20 cellular contexts compared by ENCODE assay signal in the genomic region with DNA sequence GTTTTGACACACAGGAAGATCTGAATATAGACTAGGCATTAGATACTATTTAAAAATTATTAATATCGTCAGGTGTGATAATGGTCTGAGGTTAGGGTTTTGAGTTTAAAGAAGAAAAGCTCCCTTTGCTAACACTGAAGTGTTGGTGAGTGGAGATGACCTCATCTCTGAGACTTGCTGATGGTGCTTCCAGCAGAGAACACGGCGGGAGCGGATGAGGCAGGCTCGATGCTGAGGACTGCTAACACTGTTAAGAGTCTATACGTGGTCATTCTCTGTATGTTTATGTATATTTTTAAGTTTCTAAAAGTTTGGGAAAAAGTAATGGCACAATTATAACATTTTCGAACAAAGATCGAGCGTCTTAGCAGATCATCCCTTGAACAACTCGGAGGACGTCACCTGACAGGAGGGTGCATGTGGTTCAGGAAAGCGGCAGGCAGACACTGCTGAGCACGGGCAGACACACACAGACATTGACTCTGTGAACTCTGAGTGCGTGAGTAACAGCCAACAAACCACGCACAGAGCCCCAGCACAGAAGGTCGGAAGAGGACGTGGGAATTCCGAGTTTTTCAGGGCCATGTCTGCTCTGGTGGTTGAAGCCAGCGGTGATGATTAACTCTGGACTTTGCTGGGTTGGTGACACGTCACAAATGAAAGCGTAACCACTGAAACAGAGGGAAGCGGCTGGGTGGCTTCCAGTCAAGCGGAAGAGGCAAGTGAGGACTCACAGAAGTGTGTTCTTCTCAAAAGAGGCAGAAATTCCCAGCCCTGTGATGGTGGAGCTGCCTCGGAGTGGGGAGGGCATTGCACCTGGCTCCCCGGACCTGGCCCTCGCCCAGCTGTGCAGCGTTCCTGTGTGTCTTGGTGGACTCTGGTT.
DNase-seq lines count a peak whose midpoint lies in the region; ATAC-seq, FAIRE-seq and TF ChIP-seq lines count a peak whose summit lies in the region.
"Had no signal": no experiment of that assay in that cellular context is flagged by ENCODE, and none has a peak within 500 bp of the region (broad histone marks: within the 10 kb centered on the region; RNA-seq: fewer than 3 reads in every experiment).

No MANE protein-coding gene starts in this region.

- H3K36me3 ChIP-seq in skeletal muscle tissue (ENCODE audit: control insufficient read depth in 3 of 3, insufficient read depth in 3 of 3, low read length in 3 of 3), result peaks cover 0 to 3% (median 2%) of the 10 kb centered on the region in 3 donors
- peaks cover 32% of the 10 kb centered on the region for H3K36me3 ChIP-seq in suprapubic skin
- H3K36me3 ChIP-seq: BE2C, ovary had no signal

- no peak overlapping the region for H3K4me3 Mint-ChIP-seq in effector memory CD8-positive, alpha-beta T cell
- H3K4me3 Mint-ChIP-seq: stimulated activated naive CD8-positive, alpha-beta T cell treated with anti-CD3 and anti-CD28 coated beads, Interleukin-15, Interleukin-2, amounts not matched to agents 100 ng/mL and 50 ng/mL, for 24 hours had no signal

- peaks cover 25 to 50% (median 39%) of the 10 kb centered on the region in 3 donors for H3K4me1 ChIP-seq in skeletal muscle tissue (ENCODE audit: control insufficient read depth in 3 of 3, insufficient read depth in 3 of 3, low read length in 3 of 3)
- H3K4me1 ChIP-seq in suprapubic skin, result peaks cover 4% of the 10 kb centered on the region
- H3K4me1 ChIP-seq: BE2C, breast epithelium had no signal

- DNase-seq in HT1080 (ENCODE audit: low read depth), result peak; percentile 16
- peak; percentile 93 for DNase-seq in brain pericyte (ENCODE audit: low read depth, low spot score)
- peak; percentile 77 for DNase-seq in left kidney (ENCODE audit: low read depth, low spot score)
- DNase-seq in GM19239 (ENCODE audit: insufficient read length, low spot score), result no peak
- no peak for DNase-seq in NCI-H526 treated with DMSO at 0.1 percent for 48 hours (lab: John Stamatoyannopoulos, UW)
- DNase-seq in suprapubic skin (ENCODE audit: low spot score in 2 of 2), result no peak
- no peak for DNase-seq in effector memory CD8-positive, alpha-beta T cell
- DNase-seq: activated CD8-positive, alpha-beta memory T cell treated with anti-CD3 and anti-CD28 coated beads for 24 hours; BE2C; foreskin fibroblast; H7; midbrain; NCI-H1417 treated with DMSO at 0.1 percent for 48 hours; ovary; WERI-Rb-1 had no signal

- TF ChIP-seq EP300 in suprapubic skin (IDR thresholded peaks at IDR 0.05), result no peak

- no peak overlapping the region for H3K27ac Mint-ChIP-seq in effector memory CD8-positive, alpha-beta T cell
- H3K27ac Mint-ChIP-seq: activated T-helper 2 cell treated with anti-CD3 and anti-CD28 coated beads, Interferon-gamma antibody, Interleukin-2, Interleukin-4, amounts not matched to agents 10 μg/mL and 5 μg/mL and 100 μg/mL, durations not matched to agents 14 hours and 24 hours and 36 hours; stimulated activated naive CD8-positive, alpha-beta T cell treated with anti-CD3 and anti-CD28 coated beads, Interleukin-15, Interleukin-2, amounts not matched to agents 100 ng/mL and 50 ng/mL, for 24 hours had no signal

- FAIRE-seq in GM19239 (lab: Jason Lieb, UNC), result no peak

- H3K36me3 Mint-ChIP-seq in effector memory CD8-positive, alpha-beta T cell (ENCODE audit: insufficient read depth), result peaks cover 15% of the 10 kb centered on the region

- no peak overlapping the region for H3K9ac ChIP-seq in skeletal muscle tissue (ENCODE audit: low read depth in 1 of 3, low read length in 3 of 3)

- no peak for TF ChIP-seq POLR2A in suprapubic skin (IDR thresholded peaks at IDR 0.05)

- H3K9me3 ChIP-seq in skeletal muscle tissue (ENCODE audit: control insufficient read depth in 3 of 3, low read length in 3 of 3) (no peaks in the 10 kb centered on the region), suprapubic skin (no peaks in the 10 kb centered on the region)
- H3K9me3 ChIP-seq: BE2C, breast epithelium, ovary had no signal

- no peaks in the 10 kb centered on the region for H3K27me3 ChIP-seq in skeletal muscle tissue (ENCODE audit: control insufficient read depth in 3 of 3, insufficient read depth in 3 of 3, low read length in 3 of 3)
- H3K27me3 ChIP-seq in suprapubic skin, result no peaks in the 10 kb centered on the region
- H3K27me3 ChIP-seq: BE2C, breast epithelium, ovary had no signal

- TF ChIP-seq CTCF in suprapubic skin (IDR thresholded peaks at IDR 0.05), result no peak

- H3K4me1 Mint-ChIP-seq in effector memory CD8-positive, alpha-beta T cell (ENCODE audit: low read depth in 2 of 2), result peaks cover 29 to 33% of the 10 kb centered on the region in 2 donors

- H3K27ac ChIP-seq in skeletal muscle tissue (ENCODE audit: low read depth, low read length), result peak overlapping the region; percentile 15
- no peak overlapping the region for H3K27ac ChIP-seq in suprapubic skin
- H3K27ac ChIP-seq: breast epithelium, ovary, WERI-Rb-1 had no signal

- H3K4me3 ChIP-seq in skeletal muscle tissue (ENCODE audit: low read length in 3 of 3), result peak overlapping the region in 1 of 3 donors; percentile 25
- no peak overlapping the region for H3K4me3 ChIP-seq in suprapubic skin
- H3K4me3 ChIP-seq: breast epithelium, ovary had no signal

- WGBS in suprapubic skin, result 92% methylated on average over 27 of the region's 27 CpGs

- no peaks in the 10 kb centered on the region for H3K9me3 Mint-ChIP-seq in effector memory CD8-positive, alpha-beta T cell
- H3K9me3 Mint-ChIP-seq: activated T-helper 2 cell treated with anti-CD3 and anti-CD28 coated beads, Interferon-gamma antibody, Interleukin-2, Interleukin-4, amounts not matched to agents 10 μg/mL and 5 μg/mL and 100 μg/mL, durations not matched to agents 14 hours and 24 hours and 36 hours; stimulated activated naive CD8-positive, alpha-beta T cell treated with anti-CD3 and anti-CD28 coated beads, Interleukin-15, Interleukin-2, amounts not matched to agents 100 ng/mL and 50 ng/mL, for 24 hours had no signal

- H3K27me3 Mint-ChIP-seq in effector memory CD8-positive, alpha-beta T cell, result no peaks in the 10 kb centered on the region
- H3K27me3 Mint-ChIP-seq: stimulated activated naive CD8-positive, alpha-beta T cell treated with anti-CD3 and anti-CD28 coated beads, Interleukin-15, Interleukin-2, amounts not matched to agents 100 ng/mL and 50 ng/mL, for 24 hours had no signal

- ATAC-seq in effector memory CD8-positive, alpha-beta T cell (replicated peaks), result no peak
- ATAC-seq: Panc1 had no signal

Comparison
In these comparisons a context has a peak if more than half of its experiments do, and no peak if none do; other contexts are left out.
1. DNase-seq: peak in HT1080 (single experiment), brain pericyte (single experiment) and left kidney (single experiment); none in GM19239 (single experiment), NCI-H526 treated with DMSO at 0.1 percent for 48 hours (single experiment), suprapubic skin (0 of 2) and effector memory CD8-positive, alpha-beta T cell (0 of 3).